In genomic region chr1:153671623-153672353, GRCh38 we compare ENCODE assay signal across 1 cellular context.
A peak's percentile ranks its signal among the peaks of the same experiment; 100 is the strongest.
TF ChIP-seq lines count a peak whose summit lies in the region.

No MANE protein-coding gene starts in this region.

TF ChIP-seq in HCT116, 20 proteins besides CTCF, POLR2A, EP300 and RAD21:
- TF ChIP-seq CBX3 (IDR thresholded peaks at IDR 0.05; ENCODE audit: low read depth) (0 out of 2 replicates have a peak, but pooled peaks have one; percentile 20), YY1 (IDR thresholded peaks at IDR 0.05; ENCODE audit: extremely low read depth, insufficient replicate concordance, low read depth, low read length) (peak; percentile 3)
